Comparison of ENCODE assay signal across 21 cellular contexts in the genomic region with DNA sequence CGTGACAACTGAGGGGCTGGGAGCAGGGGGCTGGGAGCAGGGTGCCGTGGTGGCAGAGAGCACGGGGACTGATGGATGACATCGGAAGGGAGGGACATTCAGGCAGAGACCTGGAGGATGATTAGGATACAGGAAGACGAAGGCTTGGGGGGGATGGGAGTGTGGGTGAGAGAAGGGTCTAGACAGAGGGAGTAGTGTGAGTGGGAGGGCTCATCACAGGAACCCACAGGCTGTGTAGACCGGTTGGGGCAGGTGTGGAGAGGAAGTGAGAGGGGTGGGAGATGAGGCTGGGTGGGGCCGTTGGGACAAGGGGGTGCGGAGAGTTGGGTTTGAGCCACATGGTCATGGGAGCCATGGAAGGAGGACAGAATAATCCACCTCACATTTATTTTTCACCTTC.
"Had no signal": no experiment of that assay in that cellular context is flagged by ENCODE, and none has a peak within 500 bp of the region (broad histone marks: within the 10 kb centered on the region; RNA-seq: fewer than 3 reads in every experiment).

No MANE protein-coding gene starts in this region.

- ATAC-seq: activated CD4-positive, alpha-beta T cell treated with anti-CD3 and anti-CD28 coated beads for 36 hours; activated CD8-positive, alpha-beta memory T cell treated with anti-CD3 and anti-CD28 coated beads, Interleukin-2, amount 10 ng/mL, durations not matched to agents 7 days and 5 days; activated CD8-positive, alpha-beta T cell treated with anti-CD3 and anti-CD28 coated beads, Interleukin-2, amount 10 ng/mL, durations not matched to agents 7 days and 5 days; activated naive CD8-positive, alpha-beta T cell treated with anti-CD3 and anti-CD28 coated beads, Interleukin-2, amount 50 U/mL, for 24 hours; right cardiac atrium had no signal

- H3K36me3 Mint-ChIP-seq: activated CD8-positive, alpha-beta memory T cell treated with anti-CD3 and anti-CD28 coated beads, Interleukin-2, amount 10 ng/mL, durations not matched to agents 7 days and 5 days had no signal

- DNase-seq: activated CD4-positive, alpha-beta T cell treated with anti-CD3 and anti-CD28 coated beads for 36 hours; activated CD4-positive, CD25-positive, alpha-beta regulatory T cell; activated CD8-positive, alpha-beta memory T cell treated with anti-CD3 and anti-CD28 coated beads, Interleukin-2, amount 10 ng/mL, durations not matched to agents 7 days and 5 days; activated CD8-positive, alpha-beta T cell treated with anti-CD3 and anti-CD28 coated beads, Interleukin-2, amount 10 ng/mL, durations not matched to agents 7 days and 5 days; activated naive CD8-positive, alpha-beta T cell treated with anti-CD3 and anti-CD28 coated beads, Interleukin-2, amount 50 U/mL, for 24 hours; activated T-cell treated with anti-CD3 and anti-CD28 coated beads, Interleukin-2, amount 50 U/mL, for 48 hours; amygdala; caudate nucleus; left ventricle myocardium inferior; nucleus accumbens; stimulated activated naive CD4-positive, alpha-beta T cell treated with Interleukin-2 at 50 U/mL for 16 hours; T-helper 1 cell had no signal

- H3K27ac Mint-ChIP-seq: activated CD4-positive, alpha-beta T cell treated with anti-CD3 and anti-CD28 coated beads for 36 hours; activated CD8-positive, alpha-beta memory T cell treated with anti-CD3 and anti-CD28 coated beads, Interleukin-2, amount 10 ng/mL, durations not matched to agents 7 days and 5 days; activated CD8-positive, alpha-beta T cell treated with anti-CD3 and anti-CD28 coated beads, Interleukin-2, amount 10 ng/mL, durations not matched to agents 7 days and 5 days; activated naive CD8-positive, alpha-beta T cell treated with anti-CD3 and anti-CD28 coated beads, Interleukin-2, amount 50 U/mL, for 24 hours; activated T-helper 2 cell treated with anti-CD3 and anti-CD28 coated beads, Interferon-gamma antibody, Interleukin-2, Interleukin-4, amounts not matched to agents 10 μg/mL and 5 μg/mL and 100 μg/mL, durations not matched to agents 14 hours and 24 hours and 36 hours; dendritic cell treated with granulocyte-macrophage colony-stimulating factor and Interleukin-4, amounts not matched to agents 40 ng/mL and 50 ng/mL, for 4 days; T-helper 2 cell treated with Interferon-gamma antibody and Interleukin-4, amounts not matched to agents 5 μg/mL and 100 μg/mL, for 36 hours had no signal

- H2AFZ ChIP-seq: parathyroid adenoma had no signal

- H3K9me3 ChIP-seq: left ventricle myocardium inferior, tibial nerve had no signal

- H3K79me2 ChIP-seq: parathyroid adenoma had no signal

- H3K36me3 ChIP-seq: left ventricle myocardium inferior, tibial nerve had no signal

- H3K27me3 ChIP-seq: tibial nerve had no signal

- H3K4me1 Mint-ChIP-seq: activated CD8-positive, alpha-beta memory T cell treated with anti-CD3 and anti-CD28 coated beads, Interleukin-2, amount 10 ng/mL, durations not matched to agents 7 days and 5 days had no signal

- H3K4me3 Mint-ChIP-seq: activated CD4-positive, alpha-beta T cell treated with anti-CD3 and anti-CD28 coated beads for 36 hours; activated CD8-positive, alpha-beta memory T cell treated with anti-CD3 and anti-CD28 coated beads, Interleukin-2, amount 10 ng/mL, durations not matched to agents 7 days and 5 days; activated CD8-positive, alpha-beta T cell treated with anti-CD3 and anti-CD28 coated beads, Interleukin-2, amount 10 ng/mL, durations not matched to agents 7 days and 5 days; activated naive CD4-positive, alpha-beta T cell treated with anti-CD3 and anti-CD28 coated beads, Interleukin-2, amount 50 U/mL, for 24 hours; activated naive CD8-positive, alpha-beta T cell treated with anti-CD3 and anti-CD28 coated beads, Interleukin-2, amount 50 U/mL, for 24 hours; dendritic cell treated with granulocyte-macrophage colony-stimulating factor and Interleukin-4, amounts not matched to agents 40 ng/mL and 50 ng/mL, for 4 days; T-helper 2 cell treated with Interferon-gamma antibody and Interleukin-4, amounts not matched to agents 5 μg/mL and 100 μg/mL, for 36 hours had no signal

- H3K4me1 ChIP-seq: parathyroid adenoma, tibial nerve had no signal

- H3K9ac ChIP-seq: parathyroid adenoma had no signal

- H3K9me3 Mint-ChIP-seq: activated naive CD4-positive, alpha-beta T cell treated with anti-CD3 and anti-CD28 coated beads, Interleukin-2, amount 50 U/mL, for 24 hours; activated naive CD8-positive, alpha-beta T cell treated with anti-CD3 and anti-CD28 coated beads, Interleukin-2, amount 50 U/mL, for 24 hours; activated T-helper 2 cell treated with anti-CD3 and anti-CD28 coated beads, Interferon-gamma antibody, Interleukin-2, Interleukin-4, amounts not matched to agents 10 μg/mL and 5 μg/mL and 100 μg/mL, durations not matched to agents 14 hours and 24 hours and 36 hours; dendritic cell treated with granulocyte-macrophage colony-stimulating factor and Interleukin-4, amounts not matched to agents 40 ng/mL and 50 ng/mL, for 4 days; T-helper 2 cell treated with Interferon-gamma antibody and Interleukin-4, amounts not matched to agents 5 μg/mL and 100 μg/mL, for 36 hours had no signal

- H3K27me3 Mint-ChIP-seq: activated CD4-positive, alpha-beta T cell treated with anti-CD3 and anti-CD28 coated beads for 36 hours; activated CD8-positive, alpha-beta memory T cell treated with anti-CD3 and anti-CD28 coated beads, Interleukin-2, amount 10 ng/mL, durations not matched to agents 7 days and 5 days; activated naive CD4-positive, alpha-beta T cell treated with anti-CD3 and anti-CD28 coated beads, Interleukin-2, amount 50 U/mL, for 24 hours; activated naive CD8-positive, alpha-beta T cell treated with anti-CD3 and anti-CD28 coated beads, Interleukin-2, amount 50 U/mL, for 24 hours; dendritic cell treated with granulocyte-macrophage colony-stimulating factor and Interleukin-4, amounts not matched to agents 40 ng/mL and 50 ng/mL, for 4 days had no signal

- H3K4me3 ChIP-seq: left ventricle myocardium inferior, lung, tibial nerve had no signal

- H3K27ac ChIP-seq: epithelial cell of prostate, left ventricle myocardium inferior, parathyroid adenoma, tibial nerve had no signal
